Comparison of ENCODE assay signal across 1 cellular context in the genomic region with DNA sequence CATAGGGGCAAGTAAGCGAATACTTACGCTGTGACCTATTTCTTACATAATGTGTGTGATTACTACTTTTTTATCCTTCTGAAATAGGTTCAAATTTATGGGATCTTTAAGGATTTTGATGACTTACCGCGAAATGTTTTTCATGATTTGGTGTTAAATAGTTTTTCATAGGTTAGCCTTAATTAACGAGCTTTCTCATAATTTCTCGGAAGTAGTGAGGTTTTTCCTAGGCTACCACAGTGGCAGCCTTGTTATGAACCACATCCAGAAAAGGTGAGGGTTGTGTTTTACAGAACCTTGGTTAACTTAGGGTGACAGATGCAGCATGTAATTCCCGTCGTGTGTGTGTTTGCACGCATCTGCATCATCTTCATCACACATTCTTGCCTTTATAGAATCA.
TF ChIP-seq lines count a peak whose summit lies in the region.

No MANE protein-coding gene starts in this region.

TF ChIP-seq in H1, 55 proteins besides CTCF, POLR2A, EP300 and RAD21:
- TF ChIP-seq, protein P1, sequence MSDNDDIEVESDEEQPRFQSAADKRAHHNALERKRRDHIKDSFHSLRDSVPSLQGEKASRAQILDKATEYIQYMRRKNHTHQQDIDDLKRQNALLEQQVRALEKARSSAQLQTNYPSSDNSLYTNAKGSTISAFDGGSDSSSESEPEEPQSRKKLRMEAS (IDR thresholded peaks at IDR 0.05), result no peak
- no peak for TF ChIP-seq YY1 (IDR thresholded peaks at IDR 0.05; ENCODE audit: low read depth, low read length)
- TF ChIP-seq RXRA (IDR thresholded peaks at IDR 0.05; ENCODE audit: insufficient read depth, low read depth, low read length), result no peak
- no peak for TF ChIP-seq RNF2 (IDR thresholded peaks at IDR 0.05; ENCODE audit: borderline replicate concordance, low read depth, low read length, missing control alignments, poor library complexity, severe bottlenecking)
- TF ChIP-seq TAF1 (IDR thresholded peaks at IDR 0.05; ENCODE audit: low read depth, low read length), result no peak
- TF ChIP-seq CTBP2 (IDR thresholded peaks at IDR 0.05; ENCODE audit: borderline replicate concordance, insufficient read depth, insufficient read length, low read length), result no peak
- no peak for TF ChIP-seq JUND (IDR thresholded peaks at IDR 0.05; ENCODE audit: low read length)
- TF ChIP-seq RBBP5 (IDR thresholded peaks at IDR 0.05; ENCODE audit: borderline replicate concordance, low read depth, low read length), result no peak
- no peak for TF ChIP-seq GABPA (IDR thresholded peaks at IDR 0.05; ENCODE audit: borderline replicate concordance, insufficient read depth, low read length)
- TF ChIP-seq MAFK (IDR thresholded peaks at IDR 0.05; ENCODE audit: low read depth, low read length), result no peak
